Comparison of ENCODE assay signal across 1 cellular context in the genomic region with DNA sequence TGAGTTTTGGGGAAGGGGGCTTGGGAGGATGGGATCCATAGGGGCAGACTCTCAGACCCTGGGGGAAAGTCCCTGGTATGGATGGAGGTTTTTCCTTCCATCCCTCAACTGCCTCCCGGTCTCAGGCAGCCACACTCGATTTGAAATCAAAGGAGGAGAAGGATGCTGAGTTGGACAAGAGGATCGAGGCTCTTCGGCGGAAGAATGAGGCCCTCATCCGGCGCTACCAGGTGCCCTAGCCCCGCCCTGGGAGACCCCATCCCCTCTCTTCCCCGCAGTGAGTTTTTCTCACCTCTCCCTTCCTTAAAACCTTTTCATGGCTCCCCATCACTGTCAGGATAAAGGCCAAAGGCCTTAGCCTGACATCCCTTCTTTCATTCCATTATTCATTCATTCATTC.
TF ChIP-seq lines count a peak whose summit lies in the region.

No MANE protein-coding gene starts in this region.

TF ChIP-seq in H1, 55 proteins besides CTCF, POLR2A, EP300 and RAD21:
- TF ChIP-seq FOSL1 (IDR thresholded peaks at IDR 0.05; ENCODE audit: insufficient read depth, low read depth, low read length) (no peak), E2F6 (IDR thresholded peaks at IDR 0.05) (no peak), GTF2F1 (IDR thresholded peaks at IDR 0.05; ENCODE audit: borderline replicate concordance, low read depth, low read length) (no peak), BACH1 (IDR thresholded peaks at IDR 0.05; ENCODE audit: low read length) (no peak), RFX5 (IDR thresholded peaks at IDR 0.05; ENCODE audit: borderline replicate concordance, low read depth, low read length) (no peak), TAF7 (optimal IDR thresholded peaks at IDR 0.05; ENCODE audit: borderline replicate concordance, low read depth, low read length) (no peak), SAP30 (IDR thresholded peaks at IDR 0.05; ENCODE audit: insufficient read depth, insufficient replicate concordance, low read length) (no peak)
